ENCODE assay signal across 12 cellular contexts in genomic region chr2:172173307-172173706, GRCh38.
DNase-seq lines count a peak whose midpoint lies in the region; ATAC-seq, FAIRE-seq and TF ChIP-seq lines count a peak whose summit lies in the region.
"Had no signal": no experiment of that assay in that cellular context is flagged by ENCODE, and none has a peak within 500 bp of the region (broad histone marks: within the 10 kb centered on the region; RNA-seq: fewer than 3 reads in every experiment).

No MANE protein-coding gene starts in this region.

- H3K27ac ChIP-seq in endothelial cell of umbilical vein (ENCODE audit: insufficient read depth, low read depth, low read length) (no peak overlapping the region), osteoblast (ENCODE audit: low read depth, low read length) (no peak overlapping the region), psoas muscle (no peak overlapping the region)

- no peaks in the 10 kb centered on the region for H3K79me2 ChIP-seq in endothelial cell of umbilical vein (ENCODE audit: control insufficient read depth, insufficient read depth, low read length)
- H3K79me2 ChIP-seq in osteoblast (ENCODE audit: insufficient read depth, low read length), result no peaks in the 10 kb centered on the region

- POLR2A ChIA-PET in endothelial cell of umbilical vein (lab: Charles Lee), result no interaction called here

- no peak overlapping the region for H3K27ac Mint-ChIP-seq in activated CD4-positive, alpha-beta T cell treated with anti-CD3 and anti-CD28 coated beads, Interleukin-2, amount 10 ng/mL, durations not matched to agents 24 days and 14 days

- no peaks in the 10 kb centered on the region for H3K9me3 Mint-ChIP-seq in activated CD4-positive, alpha-beta T cell treated with anti-CD3 and anti-CD28 coated beads, Interleukin-2, amount 10 ng/mL, durations not matched to agents 24 days and 14 days

- no peak overlapping the region for H2AFZ ChIP-seq in endothelial cell of umbilical vein (ENCODE audit: low read depth, low read length)
- no peak overlapping the region for H2AFZ ChIP-seq in osteoblast (ENCODE audit: low read length)

- no peak overlapping the region for H3K4me3 ChIP-seq in endothelial cell of umbilical vein (replicated peaks in 1 of 3; ENCODE audit: insufficient read depth in 1 of 3, low read depth in 1 of 3, low read length in 3 of 3)
- H3K4me3 ChIP-seq in osteoblast (ENCODE audit: insufficient read depth, low read length), result no peak overlapping the region
- no peak overlapping the region for H3K4me3 ChIP-seq in psoas muscle

- WGBS in psoas muscle, 3 donors, result 86 to 88% (median 88%) methylated on average over 8 of the region's 8 CpGs

- no peaks in the 10 kb centered on the region for H4K20me1 ChIP-seq in endothelial cell of umbilical vein (replicated peaks; ENCODE audit: control insufficient read depth, extremely low read depth, insufficient read depth, low read length)
- no peaks in the 10 kb centered on the region for H4K20me1 ChIP-seq in osteoblast (ENCODE audit: insufficient read depth, low read length)

- H3K9ac ChIP-seq in endothelial cell of umbilical vein (replicated peaks; ENCODE audit: extremely low read depth, insufficient read depth, low read length), result no peak overlapping the region

- BruUV-seq in endothelial cell of umbilical vein (replicated peaks; lab: Mats Ljungman, UMichigan), result no TSS peak

- dilution Hi-C loops in endothelial cell of umbilical vein (cut with MboI; ENCODE audit: extremely low pct_ligation_motif_present, low sequenced_read_pairs), result no loop called here

- no peaks in the 10 kb centered on the region for H3K9me1 ChIP-seq in endothelial cell of umbilical vein (replicated peaks; ENCODE audit: control insufficient read depth, extremely low read depth, insufficient read depth, low read length)

- no peaks in the 10 kb centered on the region for H3K36me3 Mint-ChIP-seq in activated CD4-positive, alpha-beta T cell treated with anti-CD3 and anti-CD28 coated beads, Interleukin-2, amount 10 ng/mL, durations not matched to agents 24 days and 14 days (ENCODE audit: low read depth)

- H3K27me3 ChIP-seq in endothelial cell of umbilical vein (ENCODE audit: control insufficient read depth in 2 of 2, insufficient read depth in 2 of 2, low read length in 2 of 2) (no peaks in the 10 kb centered on the region), osteoblast (ENCODE audit: insufficient read depth, low read length) (peaks cover 4% of the 10 kb centered on the region), psoas muscle (ENCODE audit: insufficient read depth in 3 of 3, low read length in 2 of 3) (peaks cover 0 to 4% (median 0%) of the 10 kb centered on the region in 3 donors)
- H3K27me3 ChIP-seq: vagina had no signal

- peaks cover 36% of the 10 kb centered on the region for H3K27me3 Mint-ChIP-seq in activated CD4-positive, alpha-beta T cell treated with anti-CD3 and anti-CD28 coated beads, Interleukin-2, amount 10 ng/mL, durations not matched to agents 24 days and 14 days

- H3K4me1 Mint-ChIP-seq in activated CD4-positive, alpha-beta T cell treated with anti-CD3 and anti-CD28 coated beads, Interleukin-2, amount 10 ng/mL, durations not matched to agents 24 days and 14 days, result peaks cover 3% of the 10 kb centered on the region

- H3K36me3 ChIP-seq in endothelial cell of umbilical vein (ENCODE audit: control insufficient read depth in 2 of 2, extremely low read depth in 1 of 2, insufficient read depth in 2 of 2, low read length in 2 of 2) (no peaks in the 10 kb centered on the region), osteoblast (ENCODE audit: insufficient read depth, low read length) (no peaks in the 10 kb centered on the region), psoas muscle (ENCODE audit: insufficient read depth in 1 of 2, low read depth in 1 of 2) (no peaks in the 10 kb centered on the region)
- H3K36me3 ChIP-seq: vagina had no signal

- peak overlapping the region; percentile 70 for H3K4me3 Mint-ChIP-seq in activated CD4-positive, alpha-beta T cell treated with anti-CD3 and anti-CD28 coated beads, Interleukin-2, amount 10 ng/mL, durations not matched to agents 24 days and 14 days

- ATAC-seq in psoas muscle, result no peak

- H3K4me1 ChIP-seq in endothelial cell of umbilical vein (ENCODE audit: control insufficient read depth, extremely low read depth, insufficient read depth, low read length) (peaks cover 9% of the 10 kb centered on the region), osteoblast (ENCODE audit: insufficient read depth, low read length) (no peaks in the 10 kb centered on the region), psoas muscle (no peaks in the 10 kb centered on the region)

- no peaks in the 10 kb centered on the region for H3K9me3 ChIP-seq in endothelial cell of umbilical vein (replicated peaks; ENCODE audit: control insufficient read depth, insufficient read depth, low read length)
- H3K9me3 ChIP-seq in osteoblast (ENCODE audit: low read depth, low read length), result no peaks in the 10 kb centered on the region
- no peaks in the 10 kb centered on the region for H3K9me3 ChIP-seq in psoas muscle
- H3K9me3 ChIP-seq: vagina had no signal

- TF ChIP-seq POLR2A in endothelial cell of umbilical vein (IDR thresholded peaks at IDR 0.05; ENCODE audit: low read depth, low read length), result no peak

- H3K4me2 ChIP-seq in endothelial cell of umbilical vein (ENCODE audit: insufficient read depth, low read length) (no peak overlapping the region), osteoblast (ENCODE audit: insufficient read depth, low read length) (peak overlapping the region; percentile 90)

- peak; percentile 12 for FAIRE-seq in endothelial cell of umbilical vein (lab: Jason Lieb, UNC)
- FAIRE-seq: kidney had no signal

- CTCF ChIA-PET in endothelial cell of umbilical vein (lab: Charles Lee), result interaction anchor here (0.9 to 10.2 kb wide), 17 partner anchors 35 to 537 kb away, joined by 3 to 263 read pairs (median 5); no protein-coding TSS in a partner anchor

- intact Hi-C loops in activated CD4-positive, alpha-beta T cell treated with anti-CD3 and anti-CD28 coated beads, Interleukin-2, amount 10 ng/mL, durations not matched to agents 24 days and 14 days (cut with micrococcal nuclease), result no loop called here
- intact Hi-C loops in endothelial cell of umbilical vein (cut with micrococcal nuclease), result loop anchor here (5.0 kb wide), 2 partner anchors 134 to 539 kb away; no protein-coding TSS in a partner anchor
- intact Hi-C loops in psoas muscle (cut with DNase I), result no loop called here

- DNase-seq in activated CD4-positive, alpha-beta T cell treated with anti-CD3 and anti-CD28 coated beads, Interleukin-2, amount 10 ng/mL, durations not matched to agents 24 days and 14 days, result no peak
- DNase-seq in activated CD4-positive, alpha-beta T cell treated with anti-CD3 and anti-CD28 coated beads for 48 hours, result no peak
- DNase-seq in NCI-H2227 treated with DMSO at 0.1 percent for 48 hours (lab: John Stamatoyannopoulos, UW) (peak; percentile 62), endothelial cell of umbilical vein (ENCODE audit: low read depth, low spot score) (peak; percentile 10), osteoblast (ENCODE audit: insufficient read length, low spot score, missing footprints) (no peak), NCI-H1105 treated with DMSO at 0.1 percent for 48 hours (lab: John Stamatoyannopoulos, UW) (no peak), psoas muscle (no peak), mesenteric fat pad (ENCODE audit: low spot score) (no peak)
- DNase-seq: activated effector memory CD4-positive, alpha-beta T cell treated with Interleukin-2 at 50 U/mL for 16 hours; stimulated activated CD8-positive, alpha-beta memory T cell treated with anti-CD3 and anti-CD28 coated beads, Interleukin-4, amount 100 ng/mL, for 48 hours had no signal

- TF ChIP-seq CTCF in endothelial cell of umbilical vein (IDR thresholded peaks at IDR 0.05; ENCODE audit: extremely low read depth in 1 of 2, insufficient read depth in 1 of 2, low read depth in 1 of 2, low read length in 2 of 2) (no peak), osteoblast (IDR thresholded peaks at IDR 0.05; ENCODE audit: extremely low read depth, low read depth, low read length) (no peak), psoas muscle (IDR thresholded peaks at IDR 0.05) (no peak)

TF ChIP-seq in endothelial cell of umbilical vein, 7 proteins besides CTCF, POLR2A, EP300 and RAD21:
- TF ChIP-seq MAX (IDR thresholded peaks at IDR 0.05; ENCODE audit: insufficient read depth, insufficient read length), result no peak
- TF ChIP-seq EZH2 (IDR thresholded peaks at IDR 0.05; ENCODE audit: borderline replicate concordance, low read depth, low read length, severe bottlenecking), result no peak
- no peak for TF ChIP-seq FOS (IDR thresholded peaks at IDR 0.05; ENCODE audit: borderline replicate concordance, insufficient read depth, low read length)
- TF ChIP-seq GATA2 (IDR thresholded peaks at IDR 0.05; ENCODE audit: insufficient read depth, insufficient read length, low read depth, low read length), result no peak
- no peak for TF ChIP-seq MYC (IDR thresholded peaks at IDR 0.05; ENCODE audit: low read depth, low read length)
- TF ChIP-seq JUN (IDR thresholded peaks at IDR 0.05; ENCODE audit: borderline replicate concordance, insufficient read depth, insufficient read length, low read depth), result no peak
- no peak for TF ChIP-seq POLR2AphosphoS5 (IDR thresholded peaks at IDR 0.05; ENCODE audit: insufficient read depth, low read depth, low read length)

Comparison
In these comparisons a context has a peak if more than half of its experiments do, and no peak if none do; other contexts are left out.
1. DNase-seq: peak in NCI-H2227 treated with DMSO at 0.1 percent for 48 hours (single experiment) and endothelial cell of umbilical vein (single experiment); none in activated CD4-positive, alpha-beta T cell treated with anti-CD3 and anti-CD28 coated beads, Interleukin-2, amount 10 ng/mL, durations not matched to agents 24 days and 14 days (single experiment), activated CD4-positive, alpha-beta T cell treated with anti-CD3 and anti-CD28 coated beads for 48 hours (single experiment), osteoblast (single experiment), NCI-H1105 treated with DMSO at 0.1 percent for 48 hours (single experiment), psoas muscle (0 of 2) and mesenteric fat pad (single experiment).